1 cellular context compared by ENCODE assay signal in genomic region chr13:112332727-112333126, GRCh38.
TF ChIP-seq lines count a peak whose summit lies in the region.

No MANE protein-coding gene starts in this region.

TF ChIP-seq in H1, 55 proteins besides CTCF, POLR2A, EP300 and RAD21 (continued from another document):
- TF ChIP-seq, protein P1, sequence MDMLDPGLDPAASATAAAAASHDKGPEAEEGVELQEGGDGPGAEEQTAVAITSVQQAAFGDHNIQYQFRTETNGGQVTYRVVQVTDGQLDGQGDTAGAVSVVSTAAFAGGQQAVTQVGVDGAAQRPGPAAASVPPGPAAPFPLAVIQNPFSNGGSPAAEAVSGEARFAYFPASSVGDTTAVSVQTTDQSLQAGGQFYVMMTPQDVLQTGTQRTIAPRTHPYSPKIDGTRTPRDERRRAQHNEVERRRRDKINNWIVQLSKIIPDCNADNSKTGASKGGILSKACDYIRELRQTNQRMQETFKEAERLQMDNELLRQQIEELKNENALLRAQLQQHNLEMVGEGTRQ (IDR thresholded peaks at IDR 0.05; ENCODE audit: low read length), result no peak
- TF ChIP-seq CHD2 (IDR thresholded peaks at IDR 0.05; ENCODE audit: low read length), result no peak
- no peak for TF ChIP-seq ATF3 (IDR thresholded peaks at IDR 0.05; ENCODE audit: insufficient read depth, low read depth, low read length)
- no peak for TF ChIP-seq CBX5 (IDR thresholded peaks at IDR 0.05; ENCODE audit: low read depth, low read length)
- TF ChIP-seq, protein P2, sequence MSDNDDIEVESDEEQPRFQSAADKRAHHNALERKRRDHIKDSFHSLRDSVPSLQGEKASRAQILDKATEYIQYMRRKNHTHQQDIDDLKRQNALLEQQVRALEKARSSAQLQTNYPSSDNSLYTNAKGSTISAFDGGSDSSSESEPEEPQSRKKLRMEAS (IDR thresholded peaks at IDR 0.05), result no peak
- no peak for TF ChIP-seq SUZ12 (IDR thresholded peaks at IDR 0.05; ENCODE audit: low read length)
- no peak for TF ChIP-seq NRF1 (IDR thresholded peaks at IDR 0.05; ENCODE audit: low read depth, low read length)
- TF ChIP-seq TBP (IDR thresholded peaks at IDR 0.05; ENCODE audit: low read depth, low read length), result no peak
- no peak for TF ChIP-seq CHD7 (IDR thresholded peaks at IDR 0.05; ENCODE audit: insufficient replicate concordance, low read length)
- TF ChIP-seq TEAD4 (IDR thresholded peaks at IDR 0.05; ENCODE audit: low read depth, low read length), result no peak
